Comparison of ENCODE assay signal across 8 cellular contexts in genomic region chr20:31684153-31685003, GRCh38. TPM values are rescaled to one million over a fixed set of nuclear protein-coding genes. Genes with fewer than 3 reads are reported as not detected.
A peak's percentile ranks its signal among the peaks of the same experiment; 100 is the strongest.
DNase-seq lines count a peak whose midpoint lies in the region; ATAC-seq and TF ChIP-seq lines count a peak whose summit lies in the region.

No MANE protein-coding gene starts in this region.

- H3K27ac ChIP-seq in VCaP: peak overlapping the region; percentile 12; the same call in 1 of the 2 replicates
- H3K27ac ChIP-seq in A673 (ENCODE audit: low read depth, low read length, poor library complexity, severe bottlenecking): no peak overlapping the region

- CTCF ChIA-PET in A673 (lab: Charles Lee): interaction anchor here (0.6 to 0.8 kb wide), 3 partner anchors 22 to 72 kb away, joined by 3 to 5 read pairs (median 5); no protein-coding TSS in a partner anchor

- no peaks in the 10 kb centered on the region for H3K36me3 ChIP-seq in A673 (ENCODE audit: insufficient read depth, low read length, poor library complexity, severe bottlenecking)

- no peaks in the 10 kb centered on the region for H3K27me3 Mint-ChIP-seq in naive thymus-derived CD8-positive, alpha-beta T cell

- BruUV-seq in A673 (replicated peaks; lab: Mats Ljungman, UMichigan): no TSS peak

- no peaks in the 10 kb centered on the region for H3K9me3 Mint-ChIP-seq in naive thymus-derived CD8-positive, alpha-beta T cell

- peaks cover 43 to 79% (median 73%) of the 10 kb centered on the region in 4 donors for H3K4me1 Mint-ChIP-seq in naive thymus-derived CD8-positive, alpha-beta T cell

- H3K4me3 ChIP-seq in A673 (ENCODE audit: low read depth, low read length, poor library complexity, severe bottlenecking): no peak overlapping the region

- no peaks in the 10 kb centered on the region for H3K9me3 ChIP-seq in A673 (ENCODE audit: low read depth, low read length, poor library complexity, severe bottlenecking)

- intact Hi-C loops in A673 (cut with micrococcal nuclease; ENCODE audit: unreplicated experiment): no loop called here

- H3K4me1 ChIP-seq in A673 (ENCODE audit: insufficient read depth, low read length, poor library complexity, severe bottlenecking): peaks cover 11% of the 10 kb centered on the region

- TF ChIP-seq CTCF in VCaP (conservative IDR thresholded peaks at IDR 0.05) (no peak), A673 (conservative IDR thresholded peaks at IDR 0.05; ENCODE audit: low read depth, low read length) (no peak)

- peak overlapping the region; percentile 27 to 99 (median 80) for H3K27ac Mint-ChIP-seq in naive thymus-derived CD8-positive, alpha-beta T cell

- H3K27me3 ChIP-seq in A673 (replicated peaks; ENCODE audit: insufficient read depth, low read depth, low read length, poor library complexity): no peaks in the 10 kb centered on the region

- peak overlapping the region in 6 of 10 donors; percentile 22 to 68 (median 38) for H3K4me3 Mint-ChIP-seq in naive thymus-derived CD8-positive, alpha-beta T cell

- DNase-seq in naive thymus-derived CD8-positive, alpha-beta T cell: no peak
- no peak for DNase-seq in hippocampal formation (lab: John Stamatoyannopoulos, UW)
- no peak for DNase-seq in CD1c-positive myeloid dendritic cell (ENCODE audit: extremely low spot score)
- no peak for DNase-seq in A673 (ENCODE audit: low spot score)
- DNase-seq in activated CD4-positive, CD25-positive, alpha-beta regulatory T cell (lab: John Stamatoyannopoulos, UW): no peak

- POLR2A ChIA-PET in naive thymus-derived CD8-positive, alpha-beta T cell (lab: Charles Lee): interaction anchor here (0.7 to 1.9 kb wide), 5 partner anchors 10 to 40 kb away, joined by 3 to 8 read pairs (median 3); no protein-coding TSS in a partner anchor
- POLR2A ChIA-PET in A673 (lab: Charles Lee; ENCODE audit: low non-redundant PET): no interaction called here

- ATAC-seq in GM18498 (IDR thresholded peaks at IDR 0.05; ENCODE audit: unreplicated experiment) (peak; percentile 62), HG02678 (IDR thresholded peaks at IDR 0.05; ENCODE audit: unreplicated experiment) (peak; percentile 47)
- ATAC-seq in naive thymus-derived CD8-positive, alpha-beta T cell: peak; percentile 44 to 46

- peaks cover 0 to 67% (median 32%) of the 10 kb centered on the region in 3 donors for H3K36me3 Mint-ChIP-seq in naive thymus-derived CD8-positive, alpha-beta T cell

RNA-seq across cellular contexts. Expression of gene BCL2L1, which starts 38.3 kb away (rescaled TPM):
- total RNA-seq in naive thymus-derived CD8-positive, alpha-beta T cell: 10 to 100 TPM; 14.8 to 17.7 TPM
- polyA plus RNA-seq in naive thymus-derived CD8-positive, alpha-beta T cell: 10 to 100 TPM in 1 of 3 donors, 1 to 10 TPM in 2; 8.0 to 15.4 (median 8.2) TPM
- total RNA-seq in A673 (2021): 44.5 and 47.8 TPM in 2 replicates

RNA-seq across cellular contexts. Expression of gene COX4I2, which starts 46.7 kb away (rescaled TPM):
- not detected for total RNA-seq in naive thymus-derived CD8-positive, alpha-beta T cell
- not detected for polyA plus RNA-seq in naive thymus-derived CD8-positive, alpha-beta T cell
- total RNA-seq in A673 (2021): not detected in 2 replicates

RNA-seq across cellular contexts. Expression of gene TPX2, which starts 54.7 kb away (rescaled TPM):
- under 1 TPM; 0.16 to 0.22 TPM for total RNA-seq in naive thymus-derived CD8-positive, alpha-beta T cell
- polyA plus RNA-seq in naive thymus-derived CD8-positive, alpha-beta T cell: under 1 TPM in 2 of 3 donors, not detected in 1; 0.30 to 0.50 TPM
- 187 and 189 TPM in 2 replicates for total RNA-seq in A673 (2021)

Comparison
In these comparisons a context has a peak if more than half of its experiments do, and no peak if none do; other contexts are left out.
1. RNA of gene TPX2, which starts 54.7 kb away (total RNA-seq): 187 to 189 TPM in A673; 0.16 to 0.22 TPM in naive thymus-derived CD8-positive, alpha-beta T cell; every median in the first group is over 100 times any median in the second.
2. Peak in every context shown above with its lines, with median percentiles within 50 percentile points of each other: ATAC-seq.